In the genomic region with DNA sequence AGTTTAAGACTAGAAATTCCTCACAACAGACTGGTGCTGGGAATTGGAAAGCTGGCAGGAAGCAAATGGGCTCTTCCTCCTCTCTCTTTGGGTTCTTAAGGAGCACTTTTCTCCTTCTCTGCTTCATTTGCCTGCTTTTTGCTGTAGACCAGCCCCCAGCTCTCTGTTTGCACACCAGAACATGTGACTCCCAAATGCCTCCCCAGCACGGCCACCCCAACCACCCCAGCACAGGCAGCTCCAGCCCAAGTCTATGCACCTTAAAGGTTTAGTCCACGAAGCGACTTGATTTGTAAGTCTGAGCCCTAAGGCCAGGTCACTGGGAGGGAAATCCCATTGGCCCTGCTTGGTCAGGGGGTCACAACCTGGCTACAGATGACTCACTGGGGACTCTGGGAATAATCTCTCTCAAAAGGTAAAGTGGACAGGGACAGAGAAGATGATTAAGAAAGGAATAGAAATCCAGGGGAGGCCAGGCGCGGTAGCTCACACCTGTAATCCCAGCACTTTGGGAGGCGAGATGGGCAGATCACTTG, we compare ENCODE assay signal across 1 cellular context.
TF ChIP-seq lines count a peak whose summit lies in the region.

No MANE protein-coding gene starts in this region.

TF ChIP-seq in K562, 482 proteins besides CTCF, POLR2A, EP300 and RAD21:
- TF ChIP-seq TCF7L2 (IDR thresholded peaks at IDR 0.05; ENCODE audit: low read depth, low read length), result no peak
- TF ChIP-seq L3MBTL2 (IDR thresholded peaks at IDR 0.05), result peak; percentile 34; the same call in 1 of the 2 replicates
- peak; percentile 55; the same call in 1 of the 2 replicates for TF ChIP-seq JUND (IDR thresholded peaks at IDR 0.05; ENCODE audit: borderline replicate concordance, low read depth, low read length)
- TF ChIP-seq JUND (tag; IDR thresholded peaks at IDR 0.05; ENCODE audit: borderline replicate concordance, low read depth, low read length), result no peak
- TF ChIP-seq, protein P1, sequence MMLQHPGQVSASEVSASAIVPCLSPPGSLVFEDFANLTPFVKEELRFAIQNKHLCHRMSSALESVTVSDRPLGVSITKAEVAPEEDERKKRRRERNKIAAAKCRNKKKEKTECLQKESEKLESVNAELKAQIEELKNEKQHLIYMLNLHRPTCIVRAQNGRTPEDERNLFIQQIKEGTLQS (IDR thresholded peaks at IDR 0.05), result peak; percentile 38
- TF ChIP-seq, protein P1 (CRISPR knock-in tag; conservative IDR thresholded peaks at IDR 0.05), result no peak
- TF ChIP-seq ZNF766 (CRISPR knock-in tag; conservative IDR thresholded peaks at IDR 0.05), result 0 out of 2 replicates have a peak, but pooled peaks have one; percentile 36
- peak in 1 of 2 experiments; percentile 68; a peak in 2 of 4 replicates for TF ChIP-seq FOXA3 (CRISPR knock-in tag; conservative IDR thresholded peaks at IDR 0.05 in 1 of 2, IDR thresholded peaks at IDR 0.05 in 1 of 2)
- TF ChIP-seq, protein P2, sequence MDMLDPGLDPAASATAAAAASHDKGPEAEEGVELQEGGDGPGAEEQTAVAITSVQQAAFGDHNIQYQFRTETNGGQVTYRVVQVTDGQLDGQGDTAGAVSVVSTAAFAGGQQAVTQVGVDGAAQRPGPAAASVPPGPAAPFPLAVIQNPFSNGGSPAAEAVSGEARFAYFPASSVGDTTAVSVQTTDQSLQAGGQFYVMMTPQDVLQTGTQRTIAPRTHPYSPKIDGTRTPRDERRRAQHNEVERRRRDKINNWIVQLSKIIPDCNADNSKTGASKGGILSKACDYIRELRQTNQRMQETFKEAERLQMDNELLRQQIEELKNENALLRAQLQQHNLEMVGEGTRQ (CRISPR knock-in tag; IDR thresholded peaks at IDR 0.05), result peak; percentile 13; the same call in 1 of the 2 replicates
- TF ChIP-seq PHB (CRISPR knock-in tag; IDR thresholded peaks at IDR 0.05), result no peak
- TF ChIP-seq DMBX1 (CRISPR knock-in tag; IDR thresholded peaks at IDR 0.05; ENCODE audit: borderline replicate concordance), result peak; percentile 11; the same call in 1 of the 2 replicates
- TF ChIP-seq, protein P3, sequence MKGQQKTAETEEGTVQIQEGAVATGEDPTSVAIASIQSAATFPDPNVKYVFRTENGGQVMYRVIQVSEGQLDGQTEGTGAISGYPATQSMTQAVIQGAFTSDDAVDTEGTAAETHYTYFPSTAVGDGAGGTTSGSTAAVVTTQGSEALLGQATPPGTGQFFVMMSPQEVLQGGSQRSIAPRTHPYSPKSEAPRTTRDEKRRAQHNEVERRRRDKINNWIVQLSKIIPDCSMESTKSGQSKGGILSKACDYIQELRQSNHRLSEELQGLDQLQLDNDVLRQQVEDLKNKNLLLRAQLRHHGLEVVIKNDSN (CRISPR knock-in tag; IDR thresholded peaks at IDR 0.05), result 0 out of 2 replicates have a peak, but pooled peaks have one; percentile 28
